Comparison of ENCODE assay signal across 1 cellular context in genomic region chr3:52685285-52685704, GRCh38.
TF ChIP-seq lines count a peak whose summit lies in the region.

No MANE protein-coding gene starts in this region.

TF ChIP-seq in H1, 55 proteins besides CTCF, POLR2A, EP300 and RAD21 (continued from another document):
- peak; percentile 78 for TF ChIP-seq E2F6 (IDR thresholded peaks at IDR 0.05)
- 0 out of 2 replicates have a peak, but pooled peaks have one; percentile 8 for TF ChIP-seq YY1 (IDR thresholded peaks at IDR 0.05; ENCODE audit: low read depth, low read length)
- TF ChIP-seq CTBP2 (IDR thresholded peaks at IDR 0.05; ENCODE audit: borderline replicate concordance, insufficient read depth, insufficient read length, low read length) = peak; percentile 76
- 0 out of 2 replicates have a peak, but pooled peaks have one; percentile 55 for TF ChIP-seq TCF12 (IDR thresholded peaks at IDR 0.05; ENCODE audit: low read depth, low read length)
- TF ChIP-seq ASH2L (IDR thresholded peaks at IDR 0.05; ENCODE audit: low read length) = no peak
- TF ChIP-seq HDAC2 (IDR thresholded peaks at IDR 0.05; ENCODE audit: borderline replicate concordance in 1 of 2, low read depth in 2 of 2, low read length in 2 of 2) = peak; percentile 20 to 27; a peak in 1 of 4 replicates
- TF ChIP-seq NRF1 (IDR thresholded peaks at IDR 0.05; ENCODE audit: low read depth, low read length) = no peak
- peak; percentile 82 for TF ChIP-seq SAP30 (IDR thresholded peaks at IDR 0.05; ENCODE audit: insufficient read depth, insufficient replicate concordance, low read length)
- TF ChIP-seq SP2 (IDR thresholded peaks at IDR 0.05; ENCODE audit: low read length) = no peak
- peak; percentile 97 for TF ChIP-seq SIN3A (conservative IDR thresholded peaks at IDR 0.05 in 1 of 2, IDR thresholded peaks at IDR 0.05 in 1 of 2; ENCODE audit: low read depth in 1 of 2, low read length in 2 of 2)
